Comparison of ENCODE assay signal across 8 cellular contexts in genomic region chr17:31318298-31319190, GRCh38. TPM values are rescaled to one million over a fixed set of nuclear protein-coding genes. Genes with fewer than 3 reads are reported as not detected.
DNase-seq lines count a peak whose midpoint lies in the region; ATAC-seq, FAIRE-seq and TF ChIP-seq lines count a peak whose summit lies in the region.

No MANE protein-coding gene starts in this region.

- TF ChIP-seq CTCF in CD4-positive, alpha-beta T cell (IDR thresholded peaks at IDR 0.05), result no peak
- TF ChIP-seq CTCF in K562 (IDR thresholded peaks at IDR 0.05 in 2 of 3, conservative IDR thresholded peaks at IDR 0.05 in 1 of 3; ENCODE audit: insufficient read depth in 2 of 3, low read depth in 1 of 3, low read length in 3 of 3) (no peak), left lung (IDR thresholded peaks at IDR 0.05) (no peak)

- peak overlapping the region; percentile 87 for H3K27ac ChIP-seq in CD4-positive, alpha-beta T cell (ENCODE audit: low read depth, low read length)
- H3K27ac ChIP-seq in K562 (ENCODE audit: extremely low read depth, low read depth, low read length) (peak overlapping the region; percentile 49; the same call in 2 of the 3 replicates), left lung (peak overlapping the region; percentile 82 to 90)

- H3K9me1 ChIP-seq in K562 (ENCODE audit: control insufficient read depth, insufficient read depth, low read length), result no peaks in the 10 kb centered on the region

- H3K36me3 ChIP-seq in K562 (ENCODE audit: control insufficient read depth, insufficient read depth, low read length) (no peaks in the 10 kb centered on the region; the same call in 2 of the 3 replicates), left lung (no peaks in the 10 kb centered on the region)

- H3K27me3 ChIP-seq in CD4-positive, alpha-beta T cell (ENCODE audit: control insufficient read depth, insufficient read depth, low read length), result no peaks in the 10 kb centered on the region
- H3K27me3 ChIP-seq in K562 (ENCODE audit: control insufficient read depth in 2 of 2, insufficient read depth in 2 of 2, low read length in 2 of 2) (no peaks in the 10 kb centered on the region), left lung (no peaks in the 10 kb centered on the region)

- peak overlapping the region; percentile 40; the same call in 1 of the 2 replicates for H2AFZ ChIP-seq in K562 (ENCODE audit: low read depth, low read length)

- CTCF ChIA-PET in CD4-positive, alpha-beta T cell (lab: Charles Lee), result interaction anchor here (2.4 kb wide), 1 partner anchor 10 kb away, joined by 7 read pairs; no protein-coding TSS in a partner anchor
- CTCF ChIA-PET in K562 (lab: Yijun Ruan, JAX; ENCODE audit: low intra/inter-chr PET ratio), result no interaction called here

- 41% methylated on average over 11 of the region's 11 CpGs for WGBS in K562 (ENCODE audit: insufficient coverage, low coverage, missing lambda C conversion rate)

- in situ Hi-C loops in K562 (cut with MboI), result no loop called here

- no peak overlapping the region for H3K4me2 ChIP-seq in K562 (ENCODE audit: insufficient read depth, low read length)

- H3K4me3 Mint-ChIP-seq in CD4-positive, alpha-beta T cell, result peak overlapping the region; percentile 91
- H3K4me3 Mint-ChIP-seq in T-helper 1 cell treated with Interleukin-12 subunit alpha and Interleukin-12 subunit beta and Interleukin-4 antibody, amounts not matched to agents 30 μg/mL and 1 μg/mL, for 36 hours, result peak overlapping the region; percentile 82
- H3K4me3 Mint-ChIP-seq in stimulated activated memory B cell treated with anti-CD40 and anti-IgM and Interleukin-4, amounts not matched to agents 10 μg/mL and 1 μg/mL and 100 μg/mL, for 72 hours, result peak overlapping the region; percentile 82

- POLR2A ChIA-PET in CD4-positive, alpha-beta T cell (lab: Charles Lee), result interaction anchor here (0.7 to 9.3 kb wide), 8 partner anchors 9 to 541 kb away, joined by 3 to 157 read pairs (median 4); partner anchors contain the start of genes EVI2B and RNF135
- POLR2A ChIA-PET in K562 (lab: Yijun Ruan, JAX), result interaction anchor here (1.4 to 1.8 kb wide), 2 partner anchors 9 to 12 kb away, joined by 3 to 4 read pairs; no protein-coding TSS in a partner anchor

- H3K9me3 Mint-ChIP-seq in CD4-positive, alpha-beta T cell, result peaks cover 1% of the 10 kb centered on the region
- no peaks in the 10 kb centered on the region for H3K9me3 Mint-ChIP-seq in T-helper 1 cell treated with Interleukin-12 subunit alpha and Interleukin-12 subunit beta and Interleukin-4 antibody, amounts not matched to agents 30 μg/mL and 1 μg/mL, for 36 hours
- no peaks in the 10 kb centered on the region for H3K9me3 Mint-ChIP-seq in stimulated activated memory B cell treated with anti-CD40 and anti-IgM and Interleukin-4, amounts not matched to agents 10 μg/mL and 1 μg/mL and 100 μg/mL, for 72 hours

- no peaks in the 10 kb centered on the region for H4K20me1 ChIP-seq in K562 (replicated peaks; ENCODE audit: control insufficient read depth, insufficient read depth, low read length)

- intact Hi-C loops in CD4-positive, alpha-beta T cell (cut with DNase I, micrococcal nuclease), result loop anchor here (5.0 to 10.0 kb wide), 2 partner anchors 189 to 494 kb away; partner anchors contain the start of gene CRLF3 (in 2 of the 2)
- intact Hi-C loops in K562 (cut with micrococcal nuclease) (no loop called here), left lung (cut with DNase I) (no loop called here)

- no peak overlapping the region for H3K4me3 ChIP-seq in K562
- peak overlapping the region in 1 of 2 donors; percentile 33 for H3K4me3 ChIP-seq in left lung

- H3K27me3 Mint-ChIP-seq in CD4-positive, alpha-beta T cell, result no peaks in the 10 kb centered on the region
- H3K27me3 Mint-ChIP-seq in T-helper 1 cell treated with Interleukin-12 subunit alpha and Interleukin-12 subunit beta and Interleukin-4 antibody, amounts not matched to agents 30 μg/mL and 1 μg/mL, for 36 hours (ENCODE audit: low read depth), result no peaks in the 10 kb centered on the region
- no peaks in the 10 kb centered on the region for H3K27me3 Mint-ChIP-seq in stimulated activated memory B cell treated with anti-CD40 and anti-IgM and Interleukin-4, amounts not matched to agents 10 μg/mL and 1 μg/mL and 100 μg/mL, for 72 hours

- TF ChIP-seq EP300 in K562 (IDR thresholded peaks at IDR 0.05; ENCODE audit: low read length), result no peak

- no peak for TF ChIP-seq POLR2A in K562 (conservative IDR thresholded peaks at IDR 0.05)

- ATAC-seq in CD4-positive, alpha-beta T cell (ENCODE audit: poor library complexity), result peak; percentile 39
- peak; percentile 40 for ATAC-seq in HG02798 (IDR thresholded peaks at IDR 0.05; ENCODE audit: poor library complexity, unreplicated experiment)
- peak; percentile 71 for ATAC-seq in K562
- peak; percentile 64 for ATAC-seq in left lung
- peak; percentile 68 for ATAC-seq in stimulated activated memory B cell treated with anti-CD40 and anti-IgM and Interleukin-4, amounts not matched to agents 10 μg/mL and 1 μg/mL and 100 μg/mL, for 72 hours
- no peak for ATAC-seq in HG02938 (IDR thresholded peaks at IDR 0.05; ENCODE audit: unreplicated experiment)

- H3K4me1 Mint-ChIP-seq in CD4-positive, alpha-beta T cell (ENCODE audit: low read depth), result peaks cover 64% of the 10 kb centered on the region
- H3K4me1 Mint-ChIP-seq in T-helper 1 cell treated with Interleukin-12 subunit alpha and Interleukin-12 subunit beta and Interleukin-4 antibody, amounts not matched to agents 30 μg/mL and 1 μg/mL, for 36 hours (ENCODE audit: low read depth), result peaks cover 45% of the 10 kb centered on the region
- peaks cover 27% of the 10 kb centered on the region for H3K4me1 Mint-ChIP-seq in stimulated activated memory B cell treated with anti-CD40 and anti-IgM and Interleukin-4, amounts not matched to agents 10 μg/mL and 1 μg/mL and 100 μg/mL, for 72 hours

- BruUV-seq in K562 (replicated peaks; lab: Mats Ljungman, UMichigan), result no TSS peak

- no peaks in the 10 kb centered on the region for H3K79me2 ChIP-seq in K562 (ENCODE audit: control insufficient read depth, insufficient read depth, low read length)

- H3K4me1 ChIP-seq in K562 (replicated peaks in 1 of 2; ENCODE audit: control insufficient read depth in 2 of 2, insufficient read depth in 2 of 2, low read length in 2 of 2), result peaks cover 0 to 14% of the 10 kb centered on the region in 2 experiments; a peak in 3 of 5 replicates
- peaks cover 0 to 60% of the 10 kb centered on the region in 2 donors for H3K4me1 ChIP-seq in left lung

- 0 out of 4 replicates have a peak overlapping the region, but pooled peaks of 1 of the 2 experiments have one; percentile 6 for H3K9ac ChIP-seq in K562 (ENCODE audit: insufficient read depth in 1 of 2, low read depth in 2 of 2, low read length in 2 of 2)

- FAIRE-seq in K562 (lab: Jason Lieb, UNC), result peak; percentile 46

- peak; percentile 32 to 73 (median 56) for DNase-seq in CD4-positive, alpha-beta T cell
- DNase-seq in K562 (ENCODE audit: extremely low read depth in 1 of 4, low spot score in 3 of 4) (peak in 1 of 4 experiments; percentile 33), left lung (peak in 1 of 2 donors; percentile 68), COLO829 (ENCODE audit: low spot score) (no peak)

- H3K9me3 ChIP-seq in CD4-positive, alpha-beta T cell (ENCODE audit: control insufficient read depth, low read length), result no peaks in the 10 kb centered on the region
- H3K9me3 ChIP-seq in K562 (replicated peaks; ENCODE audit: control insufficient read depth, insufficient read depth, low read depth, low read length) (no peaks in the 10 kb centered on the region), left lung (no peaks in the 10 kb centered on the region)

- H3K27ac Mint-ChIP-seq in CD4-positive, alpha-beta T cell, result peak overlapping the region; percentile 93
- peak overlapping the region; percentile 92 for H3K27ac Mint-ChIP-seq in T-helper 1 cell treated with Interleukin-12 subunit alpha and Interleukin-12 subunit beta and Interleukin-4 antibody, amounts not matched to agents 30 μg/mL and 1 μg/mL, for 36 hours
- H3K27ac Mint-ChIP-seq in stimulated activated memory B cell treated with anti-CD40 and anti-IgM and Interleukin-4, amounts not matched to agents 10 μg/mL and 1 μg/mL and 100 μg/mL, for 72 hours, result peak overlapping the region; percentile 87

- TF ChIP-seq RAD21 in K562 (CRISPR knock-in tag; conservative IDR thresholded peaks at IDR 0.05 in 1 of 2, IDR thresholded peaks at IDR 0.05 in 1 of 2), result no peak

- peaks cover 48% of the 10 kb centered on the region for H3K36me3 Mint-ChIP-seq in CD4-positive, alpha-beta T cell (ENCODE audit: low read depth)
- peaks cover 28% of the 10 kb centered on the region for H3K36me3 Mint-ChIP-seq in T-helper 1 cell treated with Interleukin-12 subunit alpha and Interleukin-12 subunit beta and Interleukin-4 antibody, amounts not matched to agents 30 μg/mL and 1 μg/mL, for 36 hours (ENCODE audit: low read depth)
- H3K36me3 Mint-ChIP-seq in stimulated activated memory B cell treated with anti-CD40 and anti-IgM and Interleukin-4, amounts not matched to agents 10 μg/mL and 1 μg/mL and 100 μg/mL, for 72 hours, result peaks cover 13% of the 10 kb centered on the region

RNA-seq across cellular contexts. Expression of gene EVI2A, which starts 2.9 kb away (rescaled TPM):
- 10 to 100 TPM; 37.8 to 38.4 TPM for total RNA-seq in CD4-positive, alpha-beta T cell
- total RNA-seq in K562 (2011; cell fraction: chromatin; rRNA removed; ENCODE audit: low replicate concordance), result not detected in 2 replicates
- total RNA-seq in K562 (2011; cell fraction: nucleolus; rRNA removed), result not detected in 2 replicates
- total RNA-seq in K562 (2011; cell fraction: nucleoplasm; rRNA removed), result not detected in 2 replicates
- not detected in 2 replicates for total RNA-seq in K562 (2014; rRNA removed)
- 0.16 TPM in 1 of 2 replicates, not detected in the other for total RNA-seq in K562 (2014; rRNA removed; fragmentation: Illumina TruSeq; extraction: Trizol)
- total RNA-seq in K562 (2015; rRNA removed; fragmentation: Illumina TruSeq; extraction: Trizol), result 0.38 TPM in 1 of 2 replicates, not detected in the other
- 0.13 TPM in 2 replicates for total RNA-seq in K562 (2021)
- polyA plus RNA-seq in K562 (2011; rRNA removed), result 0.06 and 0.08 TPM in 2 replicates
- not detected in 2 replicates for polyA plus RNA-seq in K562 (2011; cell fraction: cytosol; rRNA removed)
- not detected in 2 replicates for polyA plus RNA-seq in K562 (2011; cell fraction: nucleus; rRNA removed)
- polyA plus RNA-seq in K562 (2012), result 0.10 and 0.22 TPM in 2 replicates
- 0.10 TPM in 1 of 2 replicates, not detected in the other for polyA plus RNA-seq in K562 (2014; fragmentation: Illumina TruSeq; extraction: Trizol)
- under 1 TPM; 0.17 to 0.37 TPM for polyA plus RNA-seq in K562 (2014; fragmentation: Nextera tagmentation; extraction: Ambion mirVana)
- 0.20 TPM in 1 of 2 replicates, not detected in the other for polyA plus RNA-seq in K562 (2014; rRNA removed)
- 0.11 TPM in 1 of 2 replicates, not detected in the other for polyA minus RNA-seq in K562 (2011; rRNA and poly(A)+ RNA removed)
- polyA minus RNA-seq in K562 (2011; cell fraction: cytosol; rRNA and poly(A)+ RNA removed), result not detected in 2 replicates
- not detected in 2 replicates for polyA minus RNA-seq in K562 (2011; cell fraction: nucleus; rRNA and poly(A)+ RNA removed)
- total RNA-seq in left lung, result 10 to 100 TPM; 16.4 to 30.9 TPM

RNA-seq across cellular contexts. Expression of gene EVI2B, which starts 4.7 kb away (rescaled TPM):
- total RNA-seq in CD4-positive, alpha-beta T cell, result 100 to 1,000 TPM in 1 of 2 experiments, 10 to 100 TPM in 1; 99.1 to 102 TPM
- 0.37 and 1.3 TPM in 2 replicates for total RNA-seq in K562 (2011; cell fraction: chromatin; rRNA removed; ENCODE audit: low replicate concordance)
- 0.33 and 0.39 TPM in 2 replicates for total RNA-seq in K562 (2011; cell fraction: nucleolus; rRNA removed)
- total RNA-seq in K562 (2011; cell fraction: nucleoplasm; rRNA removed), result 0.51 and 1.5 TPM in 2 replicates
- total RNA-seq in K562 (2014; rRNA removed), result 0.54 and 0.82 TPM in 2 replicates
- 1.9 and 2.1 TPM in 2 replicates for total RNA-seq in K562 (2014; rRNA removed; fragmentation: Illumina TruSeq; extraction: Trizol)
- 8.0 TPM in 2 replicates for total RNA-seq in K562 (2015; rRNA removed; fragmentation: Illumina TruSeq; extraction: Trizol)
- 1.7 and 2.0 TPM in 2 replicates for total RNA-seq in K562 (2021)
- polyA plus RNA-seq in K562 (2011; rRNA removed), result 2.5 and 3.4 TPM in 2 replicates
- 0.79 and 2.7 TPM in 2 replicates for polyA plus RNA-seq in K562 (2011; cell fraction: cytosol; rRNA removed)
- 0.61 and 1.4 TPM in 2 replicates for polyA plus RNA-seq in K562 (2011; cell fraction: nucleus; rRNA removed)
- 6.7 and 20.3 TPM in 2 replicates for polyA plus RNA-seq in K562 (2012)
- polyA plus RNA-seq in K562 (2014; fragmentation: Illumina TruSeq; extraction: Trizol), result 6.5 and 7.1 TPM in 2 replicates
- polyA plus RNA-seq in K562 (2014; fragmentation: Nextera tagmentation; extraction: Ambion mirVana), result 1 to 10 TPM; 1.7 to 2.9 TPM
- 2.5 and 3.9 TPM in 2 replicates for polyA plus RNA-seq in K562 (2014; rRNA removed)
- 0.91 and 1.6 TPM in 2 replicates for polyA minus RNA-seq in K562 (2011; rRNA and poly(A)+ RNA removed)
- polyA minus RNA-seq in K562 (2011; cell fraction: cytosol; rRNA and poly(A)+ RNA removed), result not detected in 2 replicates
- 0.27 and 0.44 TPM in 2 replicates for polyA minus RNA-seq in K562 (2011; cell fraction: nucleus; rRNA and poly(A)+ RNA removed)
- 10 to 100 TPM; 25.1 to 80.4 TPM for total RNA-seq in left lung

RNA-seq across cellular contexts. Expression of gene OMG, which starts 21.5 kb away (rescaled TPM):
- total RNA-seq in CD4-positive, alpha-beta T cell, result under 1 TPM; 0.44 to 0.47 TPM
- not detected in 2 replicates for total RNA-seq in K562 (2011; cell fraction: chromatin; rRNA removed; ENCODE audit: low replicate concordance)
- not detected in 2 replicates for total RNA-seq in K562 (2011; cell fraction: nucleolus; rRNA removed)
- not detected in 2 replicates for total RNA-seq in K562 (2011; cell fraction: nucleoplasm; rRNA removed)
- total RNA-seq in K562 (2014; rRNA removed) (not detected in 2 replicates), K562 (2014; rRNA removed; fragmentation: Illumina TruSeq; extraction: Trizol) (not detected in 2 replicates), K562 (2015; rRNA removed; fragmentation: Illumina TruSeq; extraction: Trizol) (0.11 TPM in 1 of 2 replicates, not detected in the other), K562 (2021) (not detected in 2 replicates), left lung (10 to 100 TPM in 1 of 2 donors, 1 to 10 TPM in 1; 5.0 to 10.7 TPM)
- polyA plus RNA-seq in K562 (2011; rRNA removed) (0.03 TPM in 1 of 2 replicates, not detected in the other), K562 (2014; fragmentation: Illumina TruSeq; extraction: Trizol) (not detected in 2 replicates), K562 (2014; fragmentation: Nextera tagmentation; extraction: Ambion mirVana) (under 1 TPM in 1 of 2 experiments, not detected in 1; 0.41 TPM), K562 (2014; rRNA removed) (not detected in 2 replicates)
- not detected in 2 replicates for polyA plus RNA-seq in K562 (2011; cell fraction: cytosol; rRNA removed)
- 0.06 TPM in 2 replicates for polyA plus RNA-seq in K562 (2011; cell fraction: nucleus; rRNA removed)
- 0.20 and 0.61 TPM in 2 replicates for polyA plus RNA-seq in K562 (2012)
- polyA minus RNA-seq in K562 (2011; rRNA and poly(A)+ RNA removed), result 0.07 TPM in 1 of 2 replicates, not detected in the other
- not detected in 2 replicates for polyA minus RNA-seq in K562 (2011; cell fraction: cytosol; rRNA and poly(A)+ RNA removed)
- polyA minus RNA-seq in K562 (2011; cell fraction: nucleus; rRNA and poly(A)+ RNA removed), result 0.11 and 0.27 TPM in 2 replicates

Comparison
In these comparisons a context has a peak if more than half of its experiments do, and no peak if none do; other contexts are left out.
1. RNA of gene EVI2A, which starts 2.9 kb away (total RNA-seq): 37.8 to 38.4 TPM in CD4-positive, alpha-beta T cell and 16.4 to 30.9 TPM in left lung; 0.13 to 0.38 TPM in K562; every median in the first group is over 10 times any median in the second.
2. intact Hi-C loops: an anchor here in CD4-positive, alpha-beta T cell (5.0 to 10.0 kb wide); none called in K562 and left lung.
3. Peak in every context shown above with its lines, with median percentiles within 50 percentile points of each other: H3K27ac ChIP-seq, H3K27ac Mint-ChIP-seq and H3K4me3 Mint-ChIP-seq.